14 cellular contexts compared by ENCODE assay signal in genomic region chr17:72143245-72143644, GRCh38. TPM values are rescaled to one million over a fixed set of nuclear protein-coding genes. Genes with fewer than 3 reads are reported as not detected.
"Had no signal": no experiment of that assay in that cellular context is flagged by ENCODE, and none has a peak within 500 bp of the region (broad histone marks: within the 10 kb centered on the region; RNA-seq: fewer than 3 reads in every experiment).

No MANE protein-coding gene starts in this region.

- H3K4me3 ChIP-seq: body of pancreas, psoas muscle, sigmoid colon had no signal

- H3K27me3 ChIP-seq: body of pancreas, sigmoid colon had no signal

- H3K36me3 ChIP-seq: sigmoid colon had no signal

- ATAC-seq: activated naive CD4-positive, alpha-beta T cell treated with anti-CD3 and anti-CD28 coated beads, Interleukin-2, amount 50 U/mL, for 72 hours; activated T-cell treated with anti-CD3 and anti-CD28 coated beads, Interleukin-2, amount 50 U/mL, for 4 hours; body of pancreas; effector memory CD8-positive, alpha-beta T cell; psoas muscle; stimulated activated naive CD8-positive, alpha-beta T cell treated with anti-CD3 and anti-CD28 coated beads, Interleukin-15, Interleukin-2, amounts not matched to agents 100 U/mL and 50 U/mL, for 24 hours had no signal

- H3K9me3 ChIP-seq: body of pancreas, psoas muscle, sigmoid colon had no signal

- H3K4me1 ChIP-seq: body of pancreas, psoas muscle, sigmoid colon had no signal

- H3K27ac ChIP-seq: body of pancreas, epithelial cell of prostate, psoas muscle, sigmoid colon had no signal

- DNase-seq: activated CD4-positive, alpha-beta memory T cell treated with anti-CD3 and anti-CD28 coated beads for 36 hours; activated effector memory CD4-positive, alpha-beta T cell treated with anti-CD3 and anti-CD28 coated beads, Interleukin-2, amount 50 U/mL, for 16 hours; activated T-cell treated with anti-CD3 and anti-CD28 coated beads, Interleukin-2, amount 50 U/mL, for 4 hours; amniotic stem cell; body of pancreas; effector memory CD8-positive, alpha-beta T cell; kidney; psoas muscle; sigmoid colon; stimulated activated CD4-positive, alpha-beta T cell treated with anti-CD3 and anti-CD28 coated beads, Interleukin-12 subunit alpha, Interleukin-12 subunit beta, amount 100 ng/mL, for 4 hours; stimulated activated CD8-positive, alpha-beta memory T cell treated with anti-CD3 and anti-CD28 coated beads, Interleukin-4, amount 100 ng/mL, for 48 hours; stimulated activated naive CD8-positive, alpha-beta T cell treated with anti-CD3 and anti-CD28 coated beads, Interleukin-15, Interleukin-2, amounts not matched to agents 100 U/mL and 50 U/mL, for 24 hours had no signal

RNA-seq across cellular contexts. Expression of gene SOX9, which starts 22.4 kb away (rescaled TPM):
- total RNA-seq: activated CD4-positive, alpha-beta memory T cell treated with anti-CD3 and anti-CD28 coated beads for 36 hours; activated naive CD4-positive, alpha-beta T cell treated with anti-CD3 and anti-CD28 coated beads, Interleukin-2, amount 50 U/mL, for 72 hours had no signal
